In the genomic region with DNA sequence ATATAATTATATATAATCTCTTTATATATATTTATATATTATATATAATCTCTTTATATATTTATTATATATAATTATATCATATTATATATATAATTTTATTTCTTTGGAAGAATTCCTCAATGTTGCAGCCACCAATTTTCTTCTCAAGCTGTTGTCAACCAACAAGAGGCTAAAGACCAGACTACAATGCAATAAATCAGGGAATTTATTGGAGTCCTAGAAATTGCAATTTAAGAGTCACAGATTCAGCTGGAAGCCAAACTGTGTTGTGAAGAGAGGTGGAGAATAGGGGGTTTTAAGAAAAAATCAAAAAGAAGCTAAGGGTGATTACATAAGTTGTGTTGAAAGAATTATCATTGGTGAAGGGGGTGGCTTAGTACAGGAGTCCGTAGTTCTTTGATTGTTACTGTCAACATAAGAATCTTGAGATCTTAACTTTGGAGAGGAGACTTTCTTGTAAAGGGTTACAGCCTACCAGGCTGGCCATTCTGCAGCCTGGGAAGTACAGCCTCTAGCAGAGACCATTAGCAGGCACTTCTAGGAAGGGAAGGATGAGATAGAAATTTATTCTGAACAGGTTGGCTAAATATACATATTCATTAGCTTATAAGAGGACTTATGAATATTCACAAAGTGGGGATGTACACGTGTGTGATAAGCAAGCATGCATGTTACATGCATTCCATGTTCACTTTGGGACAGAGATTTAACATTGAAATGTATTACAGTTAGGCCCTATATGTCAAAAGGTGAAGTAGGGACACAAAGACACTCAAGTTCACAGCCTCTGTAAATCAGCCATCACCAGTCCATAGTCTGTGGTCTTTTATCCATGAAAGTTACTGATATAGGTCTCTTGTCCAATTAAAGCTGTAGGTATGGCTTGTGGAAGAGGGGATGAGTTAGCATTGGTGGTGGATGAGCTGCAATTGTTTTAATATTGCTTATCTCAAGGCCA, we compare ENCODE assay signal across 1 cellular context.
TF ChIP-seq lines count a peak whose summit lies in the region.

No MANE protein-coding gene starts in this region.

TF ChIP-seq in HepG2, 621 proteins besides CTCF, POLR2A, EP300 and RAD21:
- TF ChIP-seq RAD51 (IDR thresholded peaks at IDR 0.05; ENCODE audit: borderline replicate concordance) (no peak), CREB1 (IDR thresholded peaks at IDR 0.05) (no peak), CREB1 (CRISPR knock-in tag; IDR thresholded peaks at IDR 0.05) (no peak), HNF4A (CRISPR knock-in tag; IDR thresholded peaks at IDR 0.05) (no peak)
- TF ChIP-seq, protein P1, sequence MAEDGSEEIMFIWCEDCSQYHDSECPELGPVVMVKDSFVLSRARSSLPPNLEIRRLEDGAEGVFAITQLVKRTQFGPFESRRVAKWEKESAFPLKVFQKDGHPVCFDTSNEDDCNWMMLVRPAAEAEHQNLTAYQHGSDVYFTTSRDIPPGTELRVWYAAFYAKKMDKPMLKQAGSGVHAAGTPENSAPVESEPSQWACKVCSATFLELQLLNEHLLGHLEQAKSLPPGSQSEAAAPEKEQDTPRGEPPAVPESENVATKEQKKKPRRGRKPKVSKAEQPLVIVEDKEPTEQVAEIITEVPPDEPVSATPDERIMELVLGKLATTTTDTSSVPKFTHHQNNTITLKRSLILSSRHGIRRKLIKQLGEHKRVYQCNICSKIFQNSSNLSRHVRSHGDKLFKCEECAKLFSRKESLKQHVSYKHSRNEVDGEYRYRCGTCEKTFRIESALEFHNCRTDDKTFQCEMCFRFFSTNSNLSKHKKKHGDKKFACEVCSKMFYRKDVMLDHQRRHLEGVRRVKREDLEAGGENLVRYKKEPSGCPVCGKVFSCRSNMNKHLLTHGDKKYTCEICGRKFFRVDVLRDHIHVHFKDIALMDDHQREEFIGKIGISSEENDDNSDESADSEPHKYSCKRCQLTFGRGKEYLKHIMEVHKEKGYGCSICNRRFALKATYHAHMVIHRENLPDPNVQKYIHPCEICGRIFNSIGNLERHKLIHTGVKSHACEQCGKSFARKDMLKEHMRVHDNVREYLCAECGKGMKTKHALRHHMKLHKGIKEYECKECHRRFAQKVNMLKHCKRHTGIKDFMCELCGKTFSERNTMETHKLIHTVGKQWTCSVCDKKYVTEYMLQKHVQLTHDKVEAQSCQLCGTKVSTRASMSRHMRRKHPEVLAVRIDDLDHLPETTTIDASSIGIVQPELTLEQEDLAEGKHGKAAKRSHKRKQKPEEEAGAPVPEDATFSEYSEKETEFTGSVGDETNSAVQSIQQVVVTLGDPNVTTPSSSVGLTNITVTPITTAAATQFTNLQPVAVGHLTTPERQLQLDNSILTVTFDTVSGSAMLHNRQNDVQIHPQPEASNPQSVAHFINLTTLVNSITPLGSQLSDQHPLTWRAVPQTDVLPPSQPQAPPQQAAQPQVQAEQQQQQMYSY (CRISPR knock-in tag; IDR thresholded peaks at IDR 0.05) = no peak
